In genomic region chr11:12113294-12113693, GRCh38 we compare ENCODE assay signal across 12 cellular contexts. TPM values are rescaled to one million over a fixed set of nuclear protein-coding genes. Genes with fewer than 3 reads are reported as not detected.
DNase-seq lines count a peak whose midpoint lies in the region; ATAC-seq and TF ChIP-seq lines count a peak whose summit lies in the region.
"Had no signal": no experiment of that assay in that cellular context is flagged by ENCODE, and none has a peak within 500 bp of the region (broad histone marks: within the 10 kb centered on the region; RNA-seq: fewer than 3 reads in every experiment).

No MANE protein-coding gene starts in this region.

- no peaks in the 10 kb centered on the region for H3K9me3 Mint-ChIP-seq in chondrocyte (ENCODE audit: low read depth)
- H3K9me3 Mint-ChIP-seq: naive thymus-derived CD4-positive, alpha-beta T cell had no signal

- H3K9me2 ChIP-seq in SK-N-SH (no peaks in the 10 kb centered on the region), PC-3 (replicated peaks; ENCODE audit: low read length) (no peaks in the 10 kb centered on the region)

- H3K27ac ChIP-seq in SK-N-SH (ENCODE audit: low read depth in 2 of 2, low read length in 1 of 2) = peak overlapping the region in 1 of 2 experiments; percentile 85; a peak in 2 of 4 replicates
- H3K27ac ChIP-seq in PC-3 (ENCODE audit: low read length) = no peak overlapping the region
- H3K27ac ChIP-seq in rectal smooth muscle tissue (ENCODE audit: low read depth, low read length) = peak overlapping the region; percentile 91

- ATAC-seq in SK-N-SH treated with all-trans-retinoic acid at 6 μM for 48 hours (no peak), PC-3 (no peak)
- ATAC-seq: naive thymus-derived CD4-positive, alpha-beta T cell had no signal

- H3K4me3 Mint-ChIP-seq in chondrocyte (ENCODE audit: unreplicated experiment) = peak overlapping the region; percentile 87

- POLR2A ChIA-PET in SK-N-SH (lab: Yijun Ruan, JAX) (no interaction called here), PC-3 (lab: Charles Lee; ENCODE audit: unreplicated experiment) (no interaction called here)

- peaks cover 7% of the 10 kb centered on the region for H3K36me3 Mint-ChIP-seq in chondrocyte (ENCODE audit: low read depth)

- peaks cover 10% of the 10 kb centered on the region in 2 experiments; a peak in 1 of 4 replicates for H3K4me1 ChIP-seq in SK-N-SH (ENCODE audit: control insufficient read depth in 1 of 2, insufficient read depth in 2 of 2, low read depth in 1 of 2, low read length in 1 of 2)
- peaks cover 27% of the 10 kb centered on the region for H3K4me1 ChIP-seq in PC-3 (ENCODE audit: insufficient read depth, low read length)
- H3K4me1 ChIP-seq in rectal smooth muscle tissue (ENCODE audit: control insufficient read depth, insufficient read depth, low read length) = peaks cover 22% of the 10 kb centered on the region

- H3K9me3 ChIP-seq in SK-N-SH (no peaks in the 10 kb centered on the region), PC-3 (ENCODE audit: low read length) (no peaks in the 10 kb centered on the region)

- H3K27me3 Mint-ChIP-seq in chondrocyte (ENCODE audit: low read depth) = no peaks in the 10 kb centered on the region
- H3K27me3 Mint-ChIP-seq: naive thymus-derived CD4-positive, alpha-beta T cell had no signal

- no TSS peak for BruUV-seq in PC-3 (replicated peaks; lab: Mats Ljungman, UMichigan)

- DNase-seq in SK-N-SH (no peak), PC-3 (no peak), chondrocyte (ENCODE audit: low spot score) (no peak), GOT3 (lab: John Stamatoyannopoulos, UW) (no peak), AG20443 (ENCODE audit: low spot score) (no peak), NCI-H510A (lab: John Stamatoyannopoulos, UW) (no peak)
- DNase-seq: naive thymus-derived CD4-positive, alpha-beta T cell; NCI-H1417; NCI-H526; T-helper 9 cell had no signal

- H3K4me1 Mint-ChIP-seq in chondrocyte (ENCODE audit: low read depth) = peaks cover 68% of the 10 kb centered on the region

- TF ChIP-seq CTCF in SK-N-SH (IDR thresholded peaks at IDR 0.05) (no peak), PC-3 (conservative IDR thresholded peaks at IDR 0.05; ENCODE audit: low read depth, low read length) (no peak), chondrocyte (IDR thresholded peaks at IDR 0.05) (no peak)

- peak overlapping the region; percentile 72 for H3K27ac Mint-ChIP-seq in chondrocyte (ENCODE audit: unreplicated experiment)

- H3K4me3 ChIP-seq in SK-N-SH (ENCODE audit: low read depth in 2 of 2, low read length in 1 of 2) (peak overlapping the region in 1 of 2 experiments; percentile 35; a peak in 1 of 4 replicates), PC-3 (ENCODE audit: low read length) (peak overlapping the region; percentile 93), rectal smooth muscle tissue (ENCODE audit: low read length) (no peak overlapping the region)

- H3K4me2 ChIP-seq in SK-N-SH (peak overlapping the region; percentile 93), PC-3 (ENCODE audit: low read length) (peak overlapping the region; percentile 97)

- no peak overlapping the region for H2AFZ ChIP-seq in SK-N-SH (ENCODE audit: low read depth)
- H2AFZ ChIP-seq in PC-3 (ENCODE audit: low read length) = no peak overlapping the region

- CTCF ChIA-PET in SK-N-SH (lab: Yijun Ruan, JAX) (no interaction called here), PC-3 (lab: Charles Lee) (no interaction called here)

- no peak for TF ChIP-seq RAD21 in SK-N-SH (IDR thresholded peaks at IDR 0.05; ENCODE audit: low read length)

- TF ChIP-seq EP300 in SK-N-SH (IDR thresholded peaks at IDR 0.05; ENCODE audit: borderline replicate concordance in 1 of 2, low read depth in 1 of 2, low read length in 1 of 2) = no peak

- H3K79me2 ChIP-seq in SK-N-SH (ENCODE audit: insufficient read depth) (peaks cover 77% of the 10 kb centered on the region), PC-3 (ENCODE audit: low read length) (peaks cover 75% of the 10 kb centered on the region)

- H3F3A ChIP-seq in SK-N-SH (replicated peaks; ENCODE audit: insufficient read depth) = peaks cover 9% of the 10 kb centered on the region
- H3F3A ChIP-seq in PC-3 (ENCODE audit: low read length, unreplicated experiment) = no peaks in the 10 kb centered on the region

- intact Hi-C loops in PC-3 (cut with micrococcal nuclease) = loop anchor here (5.0 kb wide), 1 partner anchor 49 kb away; no protein-coding TSS in a partner anchor

- H3K9ac ChIP-seq in SK-N-SH = peak overlapping the region; percentile 97
- H3K9ac ChIP-seq in PC-3 (ENCODE audit: low read length) = no peak overlapping the region
- H3K9ac ChIP-seq in rectal smooth muscle tissue (ENCODE audit: low read length) = no peak overlapping the region

- no peaks in the 10 kb centered on the region for H3K27me3 ChIP-seq in SK-N-SH (ENCODE audit: insufficient read depth)
- H3K27me3 ChIP-seq in PC-3 (ENCODE audit: low read length) = no peaks in the 10 kb centered on the region
- H3K27me3 ChIP-seq in rectal smooth muscle tissue (ENCODE audit: control insufficient read depth, insufficient read depth, low read length) = no peaks in the 10 kb centered on the region

- H3K36me3 ChIP-seq in SK-N-SH (replicated peaks in 1 of 2; ENCODE audit: control insufficient read depth in 1 of 2, insufficient read depth in 2 of 2, low read length in 1 of 2) = peaks cover 8 to 36% of the 10 kb centered on the region in 2 experiments
- H3K36me3 ChIP-seq in PC-3 (ENCODE audit: low read depth, low read length) = peaks cover 25% of the 10 kb centered on the region
- no peaks in the 10 kb centered on the region for H3K36me3 ChIP-seq in rectal smooth muscle tissue (ENCODE audit: control insufficient read depth, insufficient read depth, low read length)

- 89% methylated on average over 8 of the region's 8 CpGs for WGBS in SK-N-SH (ENCODE audit: low lambda C conversion rate)

- H4K20me1 ChIP-seq in SK-N-SH (ENCODE audit: insufficient read depth) = peaks cover 43% of the 10 kb centered on the region
- peaks cover 35% of the 10 kb centered on the region for H4K20me1 ChIP-seq in PC-3 (ENCODE audit: low read length)

TF ChIP-seq in SK-N-SH, 30 proteins besides CTCF, POLR2A, EP300 and RAD21 (continues in another document):
- TF ChIP-seq YY1 (IDR thresholded peaks at IDR 0.05; ENCODE audit: low read depth) (no peak), FOXJ3 (CRISPR knock-in tag; IDR thresholded peaks at IDR 0.05) (no peak), GABPA (IDR thresholded peaks at IDR 0.05; ENCODE audit: low read depth) (no peak), ELF1 (IDR thresholded peaks at IDR 0.05) (no peak), TAF1 (IDR thresholded peaks at IDR 0.05; ENCODE audit: borderline replicate concordance, low read depth, low read length) (no peak), USF2 (IDR thresholded peaks at IDR 0.05; ENCODE audit: borderline replicate concordance, low read depth, low read length) (no peak), PBX3 (IDR thresholded peaks at IDR 0.05) (no peak)

TF ChIP-seq in SK-N-SH treated with all-trans-retinoic acid at 6 μM for 48 hours, 23 proteins besides CTCF, POLR2A, EP300 and RAD21:
- TF ChIP-seq TOX (CRISPR knock-in tag; IDR thresholded peaks at IDR 0.05; ENCODE audit: borderline replicate concordance) (no peak), PATZ1 (CRISPR knock-in tag; IDR thresholded peaks at IDR 0.05; ENCODE audit: borderline replicate concordance) (no peak), ISL1 (CRISPR knock-in tag; IDR thresholded peaks at IDR 0.05) (no peak), RARB (CRISPR knock-in tag; IDR thresholded peaks at IDR 0.05) (no peak), ZNF565 (CRISPR knock-in tag; conservative IDR thresholded peaks at IDR 0.05; ENCODE audit: low read depth) (no peak), ZC3H10 (CRISPR knock-in tag; IDR thresholded peaks at IDR 0.05) (no peak), ESRRG (CRISPR knock-in tag; IDR thresholded peaks at IDR 0.05) (no peak), TCF4 (CRISPR knock-in tag; IDR thresholded peaks at IDR 0.05; ENCODE audit: borderline replicate concordance) (no peak), BACH2 (CRISPR knock-in tag; IDR thresholded peaks at IDR 0.05; ENCODE audit: borderline replicate concordance) (no peak), POU6F1 (CRISPR knock-in tag; IDR thresholded peaks at IDR 0.05; ENCODE audit: borderline replicate concordance, low read depth) (no peak), GLIS3 (CRISPR knock-in tag; IDR thresholded peaks at IDR 0.05) (no peak), ZFP3 (CRISPR knock-in tag; IDR thresholded peaks at IDR 0.05) (no peak), ZFP30 (CRISPR knock-in tag; IDR thresholded peaks at IDR 0.05) (no peak), ARNTL (CRISPR knock-in tag; IDR thresholded peaks at IDR 0.05; ENCODE audit: borderline replicate concordance, low read depth) (no peak)
TF ChIP-seq in SK-N-SH treated with all-trans-retinoic acid at 6 μM for 48 hours: peak in this region for 0.

RNA-seq across cellular contexts. Expression of gene MICAL2, which starts 2.9 kb away (rescaled TPM):
- 54.6 and 67.9 TPM in 2 replicates for polyA plus RNA-seq in SK-N-SH (2012; rRNA removed)
- polyA plus RNA-seq in SK-N-SH (2012; cell fraction: cytosol; rRNA removed) = 38.0 and 41.1 TPM in 2 replicates
- polyA plus RNA-seq in SK-N-SH (2012; cell fraction: nucleus; rRNA removed) = 76.3 and 84.6 TPM in 2 replicates
- 50.1 and 62.9 TPM in 2 replicates for total RNA-seq in PC-3 (2014; rRNA removed)
- total RNA-seq in chondrocyte = 296 to 393 TPM (median 372 TPM) in 3 replicates
